ENCODE assay signal across 23 cellular contexts in genomic region chr20:33334111-33334510, GRCh38. TPM values are rescaled to one million over a fixed set of nuclear protein-coding genes. Genes with fewer than 3 reads are reported as not detected.
"Had no signal": no experiment of that assay in that cellular context is flagged by ENCODE, and none has a peak within 500 bp of the region (broad histone marks: within the 10 kb centered on the region; RNA-seq: fewer than 3 reads in every experiment).

No MANE protein-coding gene starts in this region.

- H3K27ac ChIP-seq: SJSA1, SK-N-MC had no signal

- H3K9me3 ChIP-seq: MG63, SJSA1 had no signal

- H3K36me3 ChIP-seq: MG63, SJSA1 had no signal

- H3K4me3 ChIP-seq: MG63, SJSA1, SK-N-MC had no signal

- DNase-seq: Karpas-422, KG1, MG63, NCI-H1092, NCI-H1105 treated with DMSO at 0.1 percent for 48 hours, NCI-H1436, NCI-H187, NCI-H2029, NCI-H2081 treated with DMSO at 0.1 percent for 48 hours, NCI-H2171, NCI-H226, NCI-H446, NCI-H510A, NCI-H524 treated with DMSO at 0.1 percent for 48 hours, NCI-H69, NCI-H774, Right ventricle myocardium superior, RPMI8226, SIG-M5 had no signal

- H3K4me1 ChIP-seq: SJSA1 had no signal

- FAIRE-seq: RCC 7860 had no signal

- H3K27me3 ChIP-seq: MG63 had no signal

RNA-seq across cellular contexts. Expression of gene BPIFB1, which starts 51.1 kb away (rescaled TPM):
- total RNA-seq: HT-29, Right ventricle myocardium superior, SJSA1 had no signal
